In the genomic region with DNA sequence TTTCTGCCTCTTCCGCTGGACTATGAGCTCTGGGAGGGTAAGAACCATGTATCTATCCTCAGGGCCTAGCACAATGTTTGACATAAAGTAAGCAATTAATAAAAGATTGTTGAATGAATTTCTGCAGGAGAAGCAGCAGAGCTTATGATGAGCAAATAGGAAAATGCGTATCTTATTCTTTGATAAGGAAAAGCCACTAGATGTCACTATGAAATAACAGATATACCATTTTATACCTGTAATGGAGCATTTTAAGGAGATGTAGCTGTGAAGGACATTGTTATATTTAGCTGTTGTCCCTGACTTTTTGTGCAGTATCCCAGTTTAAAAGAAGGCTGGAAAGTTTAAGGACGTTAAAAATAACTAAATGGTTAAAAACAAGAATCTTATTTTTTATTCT, we compare ENCODE assay signal across 2 cellular contexts.
TF ChIP-seq lines count a peak whose summit lies in the region.

No MANE protein-coding gene starts in this region.

TF ChIP-seq in SK-N-SH treated with all-trans-retinoic acid at 6 μM for 48 hours, 23 proteins besides CTCF, POLR2A, EP300 and RAD21 (continued from another document):
- TF ChIP-seq ZC3H10 (CRISPR knock-in tag; IDR thresholded peaks at IDR 0.05) (no peak), ZFP30 (CRISPR knock-in tag; IDR thresholded peaks at IDR 0.05) (no peak), TCF4 (CRISPR knock-in tag; IDR thresholded peaks at IDR 0.05; ENCODE audit: borderline replicate concordance) (no peak), PPARA (CRISPR knock-in tag; IDR thresholded peaks at IDR 0.05; ENCODE audit: borderline replicate concordance) (no peak), GLIS3 (CRISPR knock-in tag; IDR thresholded peaks at IDR 0.05) (no peak), TOX (CRISPR knock-in tag; IDR thresholded peaks at IDR 0.05; ENCODE audit: borderline replicate concordance) (no peak), BACH2 (CRISPR knock-in tag; IDR thresholded peaks at IDR 0.05; ENCODE audit: borderline replicate concordance) (no peak), CREB5 (CRISPR knock-in tag; IDR thresholded peaks at IDR 0.05; ENCODE audit: low read depth) (no peak), ESRRG (CRISPR knock-in tag; IDR thresholded peaks at IDR 0.05) (no peak), TSHZ2 (CRISPR knock-in tag; IDR thresholded peaks at IDR 0.05) (no peak), SNAI2 (CRISPR knock-in tag; IDR thresholded peaks at IDR 0.05) (no peak), CSDC2 (CRISPR knock-in tag; IDR thresholded peaks at IDR 0.05) (no peak), ZFP3 (CRISPR knock-in tag; IDR thresholded peaks at IDR 0.05) (no peak)
- TF ChIP-seq, protein P1, sequence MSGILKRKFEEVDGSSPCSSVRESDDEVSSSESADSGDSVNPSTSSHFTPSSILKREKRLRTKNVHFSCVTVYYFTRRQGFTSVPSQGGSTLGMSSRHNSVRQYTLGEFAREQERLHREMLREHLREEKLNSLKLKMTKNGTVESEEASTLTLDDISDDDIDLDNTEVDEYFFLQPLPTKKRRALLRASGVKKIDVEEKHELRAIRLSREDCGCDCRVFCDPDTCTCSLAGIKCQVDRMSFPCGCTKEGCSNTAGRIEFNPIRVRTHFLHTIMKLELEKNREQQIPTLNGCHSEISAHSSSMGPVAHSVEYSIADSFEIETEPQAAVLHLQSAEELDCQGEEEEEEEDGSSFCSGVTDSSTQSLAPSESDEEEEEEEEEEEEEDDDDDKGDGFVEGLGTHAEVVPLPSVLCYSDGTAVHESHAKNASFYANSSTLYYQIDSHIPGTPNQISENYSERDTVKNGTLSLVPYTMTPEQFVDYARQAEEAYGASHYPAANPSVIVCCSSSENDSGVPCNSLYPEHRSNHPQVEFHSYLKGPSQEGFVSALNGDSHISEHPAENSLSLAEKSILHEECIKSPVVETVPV (CRISPR knock-in tag; IDR thresholded peaks at IDR 0.05): no peak
- TF ChIP-seq, protein P2, sequence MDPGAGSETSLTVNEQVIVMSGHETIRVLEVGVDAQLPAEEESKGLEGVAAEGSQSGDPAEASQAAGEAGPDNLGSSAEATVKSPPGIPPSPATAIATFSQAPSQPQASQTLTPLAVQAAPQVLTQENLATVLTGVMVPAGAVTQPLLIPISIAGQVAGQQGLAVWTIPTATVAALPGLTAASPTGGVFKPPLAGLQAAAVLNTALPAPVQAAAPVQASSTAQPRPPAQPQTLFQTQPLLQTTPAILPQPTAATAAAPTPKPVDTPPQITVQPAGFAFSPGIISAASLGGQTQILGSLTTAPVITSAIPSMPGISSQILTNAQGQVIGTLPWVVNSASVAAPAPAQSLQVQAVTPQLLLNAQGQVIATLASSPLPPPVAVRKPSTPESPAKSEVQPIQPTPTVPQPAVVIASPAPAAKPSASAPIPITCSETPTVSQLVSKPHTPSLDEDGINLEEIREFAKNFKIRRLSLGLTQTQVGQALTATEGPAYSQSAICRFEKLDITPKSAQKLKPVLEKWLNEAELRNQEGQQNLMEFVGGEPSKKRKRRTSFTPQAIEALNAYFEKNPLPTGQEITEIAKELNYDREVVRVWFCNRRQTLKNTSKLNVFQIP (CRISPR knock-in tag; IDR thresholded peaks at IDR 0.05; ENCODE audit: borderline replicate concordance, low read depth): no peak
- TF ChIP-seq, protein P3, sequence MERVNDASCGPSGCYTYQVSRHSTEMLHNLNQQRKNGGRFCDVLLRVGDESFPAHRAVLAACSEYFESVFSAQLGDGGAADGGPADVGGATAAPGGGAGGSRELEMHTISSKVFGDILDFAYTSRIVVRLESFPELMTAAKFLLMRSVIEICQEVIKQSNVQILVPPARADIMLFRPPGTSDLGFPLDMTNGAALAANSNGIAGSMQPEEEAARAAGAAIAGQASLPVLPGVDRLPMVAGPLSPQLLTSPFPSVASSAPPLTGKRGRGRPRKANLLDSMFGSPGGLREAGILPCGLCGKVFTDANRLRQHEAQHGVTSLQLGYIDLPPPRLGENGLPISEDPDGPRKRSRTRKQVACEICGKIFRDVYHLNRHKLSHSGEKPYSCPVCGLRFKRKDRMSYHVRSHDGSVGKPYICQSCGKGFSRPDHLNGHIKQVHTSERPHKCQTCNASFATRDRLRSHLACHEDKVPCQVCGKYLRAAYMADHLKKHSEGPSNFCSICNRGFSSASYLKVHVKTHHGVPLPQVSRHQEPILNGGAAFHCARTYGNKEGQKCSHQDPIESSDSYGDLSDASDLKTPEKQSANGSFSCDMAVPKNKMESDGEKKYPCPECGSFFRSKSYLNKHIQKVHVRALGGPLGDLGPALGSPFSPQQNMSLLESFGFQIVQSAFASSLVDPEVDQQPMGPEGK (CRISPR knock-in tag; IDR thresholded peaks at IDR 0.05; ENCODE audit: borderline replicate concordance): no peak

TF ChIP-seq in HepG2, 621 proteins besides CTCF, POLR2A, EP300 and RAD21 (continued from another document):
- TF ChIP-seq ZSCAN25 (CRISPR knock-in tag; IDR thresholded peaks at IDR 0.05) (no peak), ZNF672 (CRISPR knock-in tag; IDR thresholded peaks at IDR 0.05) (no peak), ZIK1 (CRISPR knock-in tag; IDR thresholded peaks at IDR 0.05; ENCODE audit: borderline replicate concordance, low read depth) (no peak), MLX (CRISPR knock-in tag; IDR thresholded peaks at IDR 0.05) (no peak), PAF1 (CRISPR knock-in tag; IDR thresholded peaks at IDR 0.05) (no peak), ZNF451 (CRISPR knock-in tag; IDR thresholded peaks at IDR 0.05) (no peak), RAD51 (IDR thresholded peaks at IDR 0.05; ENCODE audit: borderline replicate concordance) (no peak), KLF6 (CRISPR knock-in tag; IDR thresholded peaks at IDR 0.05) (no peak), ZNF773 (CRISPR knock-in tag; IDR thresholded peaks at IDR 0.05; ENCODE audit: borderline replicate concordance) (no peak), SRSF4 (IDR thresholded peaks at IDR 0.05; ENCODE audit: low read depth, low read length, poor library complexity, severe bottlenecking) (no peak), DR1 (CRISPR knock-in tag; IDR thresholded peaks at IDR 0.05) (no peak), MAFK (conservative IDR thresholded peaks at IDR 0.05 in 1 of 2, IDR thresholded peaks at IDR 0.05 in 1 of 2; ENCODE audit: low read length in 2 of 2) (no peak), SIX4 (CRISPR knock-in tag; IDR thresholded peaks at IDR 0.05) (no peak), HNF1A (IDR thresholded peaks at IDR 0.05; ENCODE audit: low read depth) (no peak), HNF1A (CRISPR knock-in tag; IDR thresholded peaks at IDR 0.05; ENCODE audit: borderline replicate concordance) (no peak), MBNL3 (CRISPR knock-in tag; conservative IDR thresholded peaks at IDR 0.05) (no peak), SPEN (CRISPR knock-in tag; IDR thresholded peaks at IDR 0.05; ENCODE audit: low read depth) (no peak)
- TF ChIP-seq, protein P4, sequence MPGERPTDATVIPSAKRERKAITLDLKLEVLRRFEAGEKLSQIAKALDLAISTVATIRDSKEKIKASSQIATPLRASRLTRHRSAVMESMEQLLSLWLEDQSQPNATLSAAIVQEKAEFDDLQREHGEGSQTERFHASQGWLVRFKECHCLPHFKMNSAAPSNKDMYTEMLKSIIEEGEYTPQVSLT (CRISPR knock-in tag; IDR thresholded peaks at IDR 0.05; ENCODE audit: borderline replicate concordance, low read depth): no peak
TF ChIP-seq in HepG2: peak in this region for 0.
